Comparison of ENCODE assay signal across 8 cellular contexts in genomic region chrX:153793291-153793690, GRCh38. TPM values are rescaled to one million over a fixed set of nuclear protein-coding genes. Genes with fewer than 3 reads are reported as not detected.
DNase-seq lines count a peak whose midpoint lies in the region; ATAC-seq and TF ChIP-seq lines count a peak whose summit lies in the region.

No MANE protein-coding gene starts in this region.

- H3K4me3 Mint-ChIP-seq in naive thymus-derived CD8-positive, alpha-beta T cell: peak overlapping the region; percentile 86 to 95 (median 92)

- no peak for TF ChIP-seq CTCF in coronary artery (IDR thresholded peaks at IDR 0.05)

- H3K9me3 Mint-ChIP-seq in naive thymus-derived CD8-positive, alpha-beta T cell: no peaks in the 10 kb centered on the region

- H3K27me3 ChIP-seq in MG63: no peaks in the 10 kb centered on the region

- H3K4me3 ChIP-seq in MG63: peak overlapping the region; percentile 93
- H3K4me3 ChIP-seq in coronary artery: peak overlapping the region; percentile 83

- ATAC-seq in naive thymus-derived CD8-positive, alpha-beta T cell: no peak
- ATAC-seq in GM18519 (IDR thresholded peaks at IDR 0.05; ENCODE audit: low FRiP score, unreplicated experiment): no peak

- POLR2A ChIA-PET in naive thymus-derived CD8-positive, alpha-beta T cell (lab: Charles Lee): interaction anchor here (3.0 kb wide), 1 partner anchor 134 kb away, joined by 39 read pairs; the partner anchor contains the start of gene ARHGAP4

- no peaks in the 10 kb centered on the region for H3K9me3 ChIP-seq in MG63

- peak overlapping the region; percentile 63 to 96 for H3K27ac ChIP-seq in coronary artery

- peak overlapping the region; percentile 78 to 96 (median 91) for H3K27ac Mint-ChIP-seq in naive thymus-derived CD8-positive, alpha-beta T cell

- H3K4me1 Mint-ChIP-seq in naive thymus-derived CD8-positive, alpha-beta T cell: peaks cover 7 to 41% (median 26%) of the 10 kb centered on the region in 4 donors

- no peaks in the 10 kb centered on the region for H3K27me3 Mint-ChIP-seq in naive thymus-derived CD8-positive, alpha-beta T cell

- DNase-seq in CD1c-positive myeloid dendritic cell (ENCODE audit: extremely low spot score) (peak; percentile 62), MG63 (no peak), coronary artery (ENCODE audit: low spot score) (no peak), NCI-H446 (lab: John Stamatoyannopoulos, UW) (no peak), mucosa of gallbladder (ENCODE audit: low spot score) (no peak), DMS53 (lab: John Stamatoyannopoulos, UW) (no peak)
- no peak for DNase-seq in naive thymus-derived CD8-positive, alpha-beta T cell

- H3K36me3 Mint-ChIP-seq in naive thymus-derived CD8-positive, alpha-beta T cell: peaks cover 0 to 13% (median 0%) of the 10 kb centered on the region in 3 donors

- H3K36me3 ChIP-seq in MG63: no peaks in the 10 kb centered on the region; the same call in 1 of the 2 replicates

RNA-seq across cellular contexts. Expression of gene IDH3G, which starts 0.9 kb away (rescaled TPM):
- 48.7 and 75.2 TPM in 2 replicates for total RNA-seq in MG63 (2014; rRNA removed; shearing (Covaris generic); ENCODE audit: low replicate concordance)
- 10 to 100 TPM; 47.7 to 51.2 TPM for total RNA-seq in naive thymus-derived CD8-positive, alpha-beta T cell
- 100 to 1,000 TPM in 2 of 3 donors, 10 to 100 TPM in 1; 71.9 to 109 (median 100) TPM for polyA plus RNA-seq in naive thymus-derived CD8-positive, alpha-beta T cell
- total RNA-seq in mucosa of gallbladder: 51.5 TPM

RNA-seq across cellular contexts. Expression of gene SSR4, which starts 1.2 kb away (rescaled TPM):
- 227 and 266 TPM in 2 replicates for total RNA-seq in MG63 (2014; rRNA removed; shearing (Covaris generic); ENCODE audit: low replicate concordance)
- total RNA-seq in naive thymus-derived CD8-positive, alpha-beta T cell: 100 to 1,000 TPM; 120 to 128 TPM
- 100 to 1,000 TPM; 389 to 522 (median 451) TPM for polyA plus RNA-seq in naive thymus-derived CD8-positive, alpha-beta T cell
- 401 TPM for total RNA-seq in mucosa of gallbladder

RNA-seq across cellular contexts. Expression of gene SRPK3, which starts 12.4 kb away (rescaled TPM):
- total RNA-seq in MG63 (2014; rRNA removed; shearing (Covaris generic); ENCODE audit: low replicate concordance): not detected in 2 replicates
- not detected for total RNA-seq in naive thymus-derived CD8-positive, alpha-beta T cell
- not detected for polyA plus RNA-seq in naive thymus-derived CD8-positive, alpha-beta T cell
- 5.8 TPM for total RNA-seq in mucosa of gallbladder

RNA-seq across cellular contexts. Expression of gene PLXNB3, which starts 29.2 kb away (rescaled TPM):
- 7.5 and 7.6 TPM in 2 replicates for total RNA-seq in MG63 (2014; rRNA removed; shearing (Covaris generic); ENCODE audit: low replicate concordance)
- total RNA-seq in naive thymus-derived CD8-positive, alpha-beta T cell: under 1 TPM; 0.34 to 0.41 TPM
- polyA plus RNA-seq in naive thymus-derived CD8-positive, alpha-beta T cell: not detected
- total RNA-seq in mucosa of gallbladder: 65.3 TPM

RNA-seq across cellular contexts. Expression of gene PDZD4, which starts 37.1 kb away (rescaled TPM):
- total RNA-seq in MG63 (2014; rRNA removed; shearing (Covaris generic); ENCODE audit: low replicate concordance): 1.5 and 5.8 TPM in 2 replicates
- total RNA-seq in naive thymus-derived CD8-positive, alpha-beta T cell: under 1 TPM; 0.31 to 0.66 TPM
- polyA plus RNA-seq in naive thymus-derived CD8-positive, alpha-beta T cell: 1 to 10 TPM in 1 of 3 donors, under 1 TPM in 1, not detected in 1; 0.41 to 1.5 TPM
- total RNA-seq in mucosa of gallbladder: 15.1 TPM
